ENCODE assay signal across 8 cellular contexts in genomic region chr7:94004024-94004945, GRCh38. TPM values are rescaled to one million over a fixed set of nuclear protein-coding genes. Genes with fewer than 3 reads are reported as not detected.
DNase-seq lines count a peak whose midpoint lies in the region; ATAC-seq, FAIRE-seq and TF ChIP-seq lines count a peak whose summit lies in the region.

TSS of gene BET1 (minus strand) at chr7:94004355. CDS start at chr7:94004216, 139 bp downstream.

- H3K27me3 ChIP-seq in HepG2 (ENCODE audit: control insufficient read depth in 1 of 2, insufficient read depth in 2 of 2, low read length in 2 of 2), result peaks cover 0 to 5% of the 10 kb centered on the region in 2 experiments; a peak in 2 of 5 replicates

- TF ChIP-seq RAD21 in HepG2 (CRISPR knock-in tag; IDR thresholded peaks at IDR 0.05), result no peak

- FAIRE-seq in HepG2 (lab: Jason Lieb, UNC), result peak; percentile 88

- BruUV-seq in HepG2 (replicated peaks; lab: Mats Ljungman, UMichigan), result no TSS peak

- peak within 1 kb of the TSS; percentile 94 for H3K27ac ChIP-seq in HepG2 (ENCODE audit: extremely low read length, insufficient read depth, low read length)

- peak within 1 kb of the TSS; percentile 92 for H2AFZ ChIP-seq in HepG2 (ENCODE audit: low read length)

- POLR2A ChIA-PET in HepG2 (lab: Yijun Ruan, JAX), result no interaction called here

- peak; percentile 80 to 82 for TF ChIP-seq POLR2A in HepG2 (IDR thresholded peaks at IDR 0.05; ENCODE audit: insufficient read depth in 1 of 2, low read depth in 2 of 2, low read length in 2 of 2)

- peaks cover 38% of the 10 kb centered on the region for H3K79me2 ChIP-seq in HepG2 (ENCODE audit: insufficient read depth, low read length)

- no peaks in the 10 kb centered on the region for H3K9me3 Mint-ChIP-seq in CD14-positive monocyte

- H3K9ac ChIP-seq in HepG2 (ENCODE audit: insufficient read depth, low read depth, low read length), result peak within 1 kb of the TSS; percentile 93

- H3K4me3 Mint-ChIP-seq in CD14-positive monocyte, result peak within 1 kb of the TSS; percentile 99

- WGBS in HepG2 (ENCODE audit: low lambda C conversion rate), result under 1% methylated on average over 29 of the region's 47 CpGs

- intact Hi-C loops in CD14-positive monocyte (cut with micrococcal nuclease), result loop anchor here in 1 of 2 donors (10.0 kb wide), 1 partner anchor 61 kb away; no protein-coding TSS in a partner anchor
- intact Hi-C loops in HepG2 (cut with micrococcal nuclease; ENCODE audit: unreplicated experiment), result no loop called here

- peaks cover 32% of the 10 kb centered on the region for H3K4me1 ChIP-seq in HepG2 (ENCODE audit: insufficient read depth, low read length)

- H3K9me3 ChIP-seq in HepG2 (ENCODE audit: low read length), result no peaks in the 10 kb centered on the region

- CTCF ChIA-PET in HepG2 (lab: Yijun Ruan, JAX; ENCODE audit: low intra/inter-chr PET ratio, low total read pairs), result no interaction called here

- peaks cover 0 to 1% of the 10 kb centered on the region in 2 experiments; a peak in 1 of 5 replicates for H3K36me3 ChIP-seq in HepG2 (replicated peaks in 1 of 2; ENCODE audit: control insufficient read depth in 1 of 2, insufficient read depth in 2 of 2, low read length in 2 of 2)

- H4K20me1 ChIP-seq in HepG2 (ENCODE audit: insufficient read depth, low read length), result no peaks in the 10 kb centered on the region

- peak within 1 kb of the TSS; percentile 84 to 87 (median 86) for H3K4me3 ChIP-seq in HepG2 (replicated peaks in 1 of 3; ENCODE audit: insufficient read depth in 1 of 3, low read depth in 2 of 3, low read length in 3 of 3)

- TF ChIP-seq CTCF in CD14-positive monocyte (IDR thresholded peaks at IDR 0.05), result no peak
- TF ChIP-seq CTCF in HepG2 (CRISPR knock-in tag; IDR thresholded peaks at IDR 0.05), result no peak

- peaks cover 4 to 20% (median 17%) of the 10 kb centered on the region in 3 donors for H3K27me3 Mint-ChIP-seq in CD14-positive monocyte (ENCODE audit: low read depth in 3 of 3)

- in situ Hi-C loops in HepG2 (cut with HindIII; ENCODE audit: extremely low pct_ligation_motif_present, low pct_unique_long_range_greater_than_20kb), result no loop called here

- H3K4me1 Mint-ChIP-seq in CD14-positive monocyte, result peaks cover 25% of the 10 kb centered on the region

- peak; percentile 96 for ATAC-seq in GM19397 (IDR thresholded peaks at IDR 0.05; ENCODE audit: unreplicated experiment)
- ATAC-seq in HG03571 (IDR thresholded peaks at IDR 0.05; ENCODE audit: unreplicated experiment), result peak; percentile 95
- peak; percentile 95 for ATAC-seq in HepG2

- H3K36me3 Mint-ChIP-seq in CD14-positive monocyte, result peaks cover 6 to 9% of the 10 kb centered on the region in 2 donors

- peak within 1 kb of the TSS; percentile 84 for H3K4me2 ChIP-seq in HepG2 (ENCODE audit: low read depth, low read length)

- DNase-seq in CD14-positive monocyte (ENCODE audit: low spot score) (peak; percentile 94), NCI-H82 (lab: John Stamatoyannopoulos, UW) (peak; percentile 99), dermis microvascular lymphatic vessel endothelial cell (ENCODE audit: low read depth in 2 of 2) (peak; percentile 94 to 98), HepG2 (ENCODE audit: low spot score) (peak; percentile 95)
- DNase-seq in activated CD4-positive, alpha-beta T cell treated with anti-CD3 and anti-CD28 coated beads, Interleukin-2, amount 50 U/mL, for 48 hours, result peak; percentile 88 to 92
- DNase-seq in stimulated activated CD4-positive, alpha-beta T cell treated with anti-CD3 and anti-CD28 coated beads, Interleukin-4, amount 100 ng/mL, for 1 hour, result peak; percentile 92

- H3K27ac Mint-ChIP-seq in CD14-positive monocyte, result peak within 1 kb of the TSS; percentile 95 to 100 (median 99)

- TF ChIP-seq EP300 in HepG2 (IDR thresholded peaks at IDR 0.05; ENCODE audit: low read depth in 2 of 2, low read length in 2 of 2) (no peak), HepG2 (CRISPR knock-in tag; IDR thresholded peaks at IDR 0.05; ENCODE audit: borderline replicate concordance) (no peak)

TF ChIP-seq in HepG2, 621 proteins besides CTCF, POLR2A, EP300 and RAD21 (continues in another document):
- TF ChIP-seq GATA4 (IDR thresholded peaks at IDR 0.05; ENCODE audit: borderline replicate concordance, low read depth) (peak; percentile 12; the same call in 1 of the 2 replicates), TEAD2 (CRISPR knock-in tag; IDR thresholded peaks at IDR 0.05) (no peak), ARNT2 (CRISPR knock-in tag; IDR thresholded peaks at IDR 0.05; ENCODE audit: low read depth) (peak; percentile 35; the same call in 1 of the 2 replicates), ZBTB26 (CRISPR knock-in tag; IDR thresholded peaks at IDR 0.05; ENCODE audit: borderline replicate concordance) (no peak), STAT5B (CRISPR knock-in tag; IDR thresholded peaks at IDR 0.05) (no peak), ZNF737 (CRISPR knock-in tag; IDR thresholded peaks at IDR 0.05; ENCODE audit: borderline replicate concordance) (no peak), U2AF1 (optimal IDR thresholded peaks at IDR 0.05; ENCODE audit: low read depth, low read length) (no peak), MXD1 (CRISPR knock-in tag; IDR thresholded peaks at IDR 0.05) (no peak), SAFB2 (CRISPR knock-in tag; IDR thresholded peaks at IDR 0.05; ENCODE audit: borderline replicate concordance, low read depth) (no peak), ZNF264 (CRISPR knock-in tag; IDR thresholded peaks at IDR 0.05) (no peak; the same call in 1 of the 2 replicates), ZNF850 (CRISPR knock-in tag; conservative IDR thresholded peaks at IDR 0.05) (no peak), ZNF30 (CRISPR knock-in tag; IDR thresholded peaks at IDR 0.05) (no peak), ZBTB46 (CRISPR knock-in tag; IDR thresholded peaks at IDR 0.05; ENCODE audit: borderline replicate concordance) (no peak), PCBP1 (IDR thresholded peaks at IDR 0.05; ENCODE audit: borderline replicate concordance, low read depth, low read length) (0 out of 2 replicates have a peak, but pooled peaks have one; percentile 24), KLF16 (CRISPR knock-in tag; IDR thresholded peaks at IDR 0.05) (peak in 1 of 2 experiments; percentile 88; a peak in 2 of 4 replicates)

RNA-seq across cellular contexts. Expression of gene BET1, which starts in this region (rescaled TPM):
- polyA plus RNA-seq in CD14-positive monocyte, result 10 to 100 TPM in 1 of 2 donors, 1 to 10 TPM in 1; 8.2 to 14.1 TPM
- 24.9 and 33.1 TPM in 2 replicates for total RNA-seq in dermis microvascular lymphatic vessel endothelial cell
- total RNA-seq in HepG2 (2016; rRNA removed; fragmentation: Illumina TruSeq; extraction: Trizol), result 23.8 and 35.3 TPM in 2 replicates
- total RNA-seq in HepG2 (2016; cell fraction: cytosol; rRNA removed; fragmentation: Illumina TruSeq; extraction: Trizol; ENCODE audit: low read depth), result 4.8 and 6.0 TPM in 2 replicates
- total RNA-seq in HepG2 (2016; cell fraction: insoluble cytoplasmic fraction; rRNA removed; fragmentation: Illumina TruSeq; extraction: Trizol), result 24.5 and 36.0 TPM in 2 replicates
- total RNA-seq in HepG2 (2016; cell fraction: membrane; rRNA removed; fragmentation: Illumina TruSeq; extraction: Trizol), result 12.3 and 13.2 TPM in 2 replicates
- 16.9 and 17.3 TPM in 2 replicates for total RNA-seq in HepG2 (2016; cell fraction: nucleus; rRNA removed; fragmentation: Illumina TruSeq; extraction: Trizol)
- polyA plus RNA-seq in HepG2 (2011; rRNA removed), result 22.8 and 33.7 TPM in 2 replicates
- polyA plus RNA-seq in HepG2 (2011; cell fraction: cytosol; rRNA removed), result 11.2 and 19.6 TPM in 2 replicates
- polyA plus RNA-seq in HepG2 (2011; cell fraction: nucleus; rRNA removed), result 10.8 and 14.8 TPM in 2 replicates
- polyA plus RNA-seq in HepG2 (2012), result 19.1 and 26.3 TPM in 2 replicates
- polyA plus RNA-seq in HepG2 (2016; cell fraction: cytosol; fragmentation: Illumina TruSeq; extraction: Trizol; ENCODE audit: low read depth), result 5.8 and 7.4 TPM in 2 replicates
- polyA plus RNA-seq in HepG2 (2016; cell fraction: insoluble cytoplasmic fraction; fragmentation: Illumina TruSeq; extraction: Trizol; ENCODE audit: low read depth), result 40.5 and 49.8 TPM in 2 replicates
- polyA plus RNA-seq in HepG2 (2016; cell fraction: membrane; fragmentation: Illumina TruSeq; extraction: Trizol; ENCODE audit: low read depth), result 14.9 and 16.5 TPM in 2 replicates
- polyA plus RNA-seq in HepG2 (2016; cell fraction: nucleus; fragmentation: Illumina TruSeq; extraction: Trizol; ENCODE audit: insufficient read depth, low read depth), result 20.9 and 26.7 TPM in 2 replicates
- 7.2 and 11.0 TPM in 2 replicates for polyA minus RNA-seq in HepG2 (2011; rRNA and poly(A)+ RNA removed; ENCODE audit: low replicate concordance)
- polyA minus RNA-seq in HepG2 (2011; cell fraction: cytosol; rRNA and poly(A)+ RNA removed), result 7.0 and 12.0 TPM in 2 replicates
- polyA minus RNA-seq in HepG2 (2011; cell fraction: nucleus; rRNA and poly(A)+ RNA removed), result 48.7 and 55.0 TPM in 2 replicates

Comparison
In these comparisons a context has a peak if more than half of its experiments do, and no peak if none do; other contexts are left out.
1. Peak in every context shown above with its lines: DNase-seq, ATAC-seq, H3K4me3 ChIP-seq and H3K27ac ChIP-seq.